In the genomic region with DNA sequence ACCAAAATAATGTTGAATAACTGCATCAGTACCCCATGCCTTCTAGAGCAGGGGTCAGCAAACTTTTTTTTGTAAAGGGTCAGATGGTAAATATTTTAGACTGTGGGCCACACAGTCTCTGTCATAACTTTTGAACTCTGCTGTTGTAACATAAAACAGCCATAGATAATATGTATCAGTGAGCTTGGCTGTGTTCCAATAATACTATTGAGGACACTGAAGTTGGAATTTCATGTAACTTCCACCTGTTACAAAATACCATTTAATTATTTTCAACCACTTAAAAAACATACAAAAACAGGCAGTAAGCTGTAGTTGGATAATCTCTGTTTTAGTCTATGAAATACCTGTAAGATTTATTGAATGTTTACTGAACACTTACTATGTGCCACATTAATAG, we compare ENCODE assay signal across 20 cellular contexts.
"Had no signal": no experiment of that assay in that cellular context is flagged by ENCODE, and none has a peak within 500 bp of the region (broad histone marks: within the 10 kb centered on the region; RNA-seq: fewer than 3 reads in every experiment).

No MANE protein-coding gene starts in this region.

- H3K27ac Mint-ChIP-seq: activated CD4-positive, alpha-beta memory T cell treated with anti-CD3 and anti-CD28 coated beads, Interleukin-2, amount 10 ng/mL, durations not matched to agents 7 days and 5 days; activated CD4-positive, alpha-beta T cell treated with anti-CD3 and anti-CD28 coated beads for 36 hours; activated naive CD8-positive, alpha-beta T cell treated with anti-CD3 and anti-CD28 coated beads, Interleukin-2, amount 50 U/mL, for 24 hours; stimulated activated naive B cell treated with anti-CD40 and anti-IgM and Interleukin-4, amounts not matched to agents 10 μg/mL and 1 μg/mL and 100 μg/mL, for 72 hours had no signal

- H3K4me3 Mint-ChIP-seq: activated CD4-positive, alpha-beta memory T cell treated with anti-CD3 and anti-CD28 coated beads, Interleukin-2, amount 10 ng/mL, durations not matched to agents 7 days and 5 days; activated CD4-positive, alpha-beta T cell treated with anti-CD3 and anti-CD28 coated beads for 36 hours; activated naive CD4-positive, alpha-beta T cell treated with anti-CD3 and anti-CD28 coated beads, Interleukin-2, amount 10 ng/mL, durations not matched to agents 7 days and 5 days; activated naive CD8-positive, alpha-beta T cell treated with anti-CD3 and anti-CD28 coated beads, Interleukin-2, amount 50 U/mL, for 24 hours; central memory CD8-positive, alpha-beta T cell; naive B cell; stimulated activated naive B cell treated with anti-CD40 and anti-IgM and Interleukin-4, amounts not matched to agents 10 μg/mL and 1 μg/mL and 100 μg/mL, for 72 hours had no signal

- H3K27ac ChIP-seq: brain microvascular endothelial cell, esophagus muscularis mucosa, pancreas, right lobe of liver, thyroid gland had no signal

- ATAC-seq: activated CD4-positive, alpha-beta T cell treated with anti-CD3 and anti-CD28 coated beads for 36 hours; activated naive CD8-positive, alpha-beta T cell treated with anti-CD3 and anti-CD28 coated beads, Interleukin-2, amount 50 U/mL, for 24 hours; left ventricle myocardium superior; mucosa of descending colon; pancreas; right lobe of liver; stimulated activated naive B cell treated with anti-CD40 and anti-IgM and Interleukin-4, amounts not matched to agents 10 μg/mL and 1 μg/mL and 100 μg/mL, for 72 hours had no signal

- H3K27me3 Mint-ChIP-seq: activated CD4-positive, alpha-beta memory T cell treated with anti-CD3 and anti-CD28 coated beads, Interleukin-2, amount 10 ng/mL, durations not matched to agents 7 days and 5 days; activated CD4-positive, alpha-beta T cell treated with anti-CD3 and anti-CD28 coated beads for 36 hours; activated naive CD4-positive, alpha-beta T cell treated with anti-CD3 and anti-CD28 coated beads, Interleukin-2, amount 10 ng/mL, durations not matched to agents 7 days and 5 days; activated naive CD8-positive, alpha-beta T cell treated with anti-CD3 and anti-CD28 coated beads, Interleukin-2, amount 50 U/mL, for 24 hours; central memory CD8-positive, alpha-beta T cell; naive B cell; stimulated activated naive B cell treated with anti-CD40 and anti-IgM and Interleukin-4, amounts not matched to agents 10 μg/mL and 1 μg/mL and 100 μg/mL, for 72 hours had no signal

- DNase-seq: activated CD4-positive, alpha-beta memory T cell treated with anti-CD3 and anti-CD28 coated beads, Interleukin-2, amount 10 ng/mL, durations not matched to agents 7 days and 5 days; activated CD4-positive, alpha-beta T cell treated with anti-CD3 and anti-CD28 coated beads for 36 hours; activated effector memory CD4-positive, alpha-beta T cell treated with Interleukin-2 at 50 U/mL for 16 hours; activated naive CD4-positive, alpha-beta T cell treated with anti-CD3 and anti-CD28 coated beads, Interleukin-2, amount 10 ng/mL, durations not matched to agents 7 days and 5 days; activated naive CD8-positive, alpha-beta T cell treated with anti-CD3 and anti-CD28 coated beads, Interleukin-2, amount 50 U/mL, for 24 hours; activated T-cell treated with anti-CD3 and anti-CD28 coated beads, Interleukin-2, amount 50 U/mL, for 1 hour; aorta; brain microvascular endothelial cell; cortex of kidney; effector CD4-positive, alpha-beta T cell; left ventricle myocardium superior; mucosa of descending colon; naive B cell; pancreas; right lobe of liver; stimulated activated CD4-positive, alpha-beta T cell treated with anti-CD3 and anti-CD28 coated beads, Interleukin-4, amount 100 ng/mL, for 4 hours; stimulated activated naive B cell treated with anti-CD40 and anti-IgM and Interleukin-4, amounts not matched to agents 10 μg/mL and 1 μg/mL and 100 μg/mL, for 72 hours; thyroid gland had no signal

- H3K9me3 ChIP-seq: esophagus muscularis mucosa, mucosa of descending colon, pancreas, right lobe of liver, thyroid gland had no signal

- H3K27me3 ChIP-seq: brain microvascular endothelial cell, esophagus muscularis mucosa, pancreas, right lobe of liver, thyroid gland had no signal

- H3K4me3 ChIP-seq: esophagus muscularis mucosa, mucosa of descending colon, pancreas, right lobe of liver, thyroid gland had no signal

- H3K9me3 Mint-ChIP-seq: activated CD4-positive, alpha-beta memory T cell treated with anti-CD3 and anti-CD28 coated beads, Interleukin-2, amount 10 ng/mL, durations not matched to agents 7 days and 5 days; activated naive CD4-positive, alpha-beta T cell treated with anti-CD3 and anti-CD28 coated beads, Interleukin-2, amount 10 ng/mL, durations not matched to agents 7 days and 5 days; activated naive CD8-positive, alpha-beta T cell treated with anti-CD3 and anti-CD28 coated beads, Interleukin-2, amount 50 U/mL, for 24 hours; central memory CD8-positive, alpha-beta T cell; naive B cell; stimulated activated naive B cell treated with anti-CD40 and anti-IgM and Interleukin-4, amounts not matched to agents 10 μg/mL and 1 μg/mL and 100 μg/mL, for 72 hours had no signal

- H3K4me1 ChIP-seq: pancreas had no signal
